ENCODE assay signal across 37 cellular contexts in the genomic region with DNA sequence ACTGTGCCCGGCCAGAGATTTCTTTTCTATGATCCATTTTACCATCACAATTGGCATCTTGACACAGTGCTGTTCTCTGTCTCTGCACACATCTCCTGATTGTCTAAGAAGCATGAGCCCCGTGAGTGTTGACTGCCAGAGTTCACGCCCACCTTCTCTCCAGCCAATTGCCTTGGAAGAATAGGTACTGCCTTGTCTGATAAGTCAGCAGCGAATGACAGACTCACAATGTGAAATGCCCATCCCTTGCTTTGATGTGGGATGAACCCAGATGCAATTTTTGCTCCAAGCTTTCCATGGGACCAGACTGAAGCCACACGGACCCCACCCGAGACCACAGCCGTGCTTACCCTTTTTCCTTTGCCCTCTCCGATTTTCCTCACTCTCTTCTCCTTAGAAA.
"Had no signal": no experiment of that assay in that cellular context is flagged by ENCODE, and none has a peak within 500 bp of the region (broad histone marks: within the 10 kb centered on the region; RNA-seq: fewer than 3 reads in every experiment).

No MANE protein-coding gene starts in this region.

- H3K4me3 Mint-ChIP-seq: activated CD4-positive, alpha-beta memory T cell treated with anti-CD3 and anti-CD28 coated beads for 36 hours; activated CD4-positive, alpha-beta T cell treated with anti-CD3 and anti-CD28 coated beads for 36 hours; activated CD4-positive, alpha-beta T cell treated with anti-CD3 and anti-CD28 coated beads, Interleukin-2, amount 10 ng/mL, durations not matched to agents 24 days and 14 days; activated CD8-positive, alpha-beta T cell treated with anti-CD3 and anti-CD28 coated beads for 36 hours; activated naive CD4-positive, alpha-beta T cell treated with anti-CD3 and anti-CD28 coated beads for 36 hours; activated naive CD8-positive, alpha-beta T cell treated with anti-CD3 and anti-CD28 coated beads for 36 hours; activated T-cell treated with anti-CD3 and anti-CD28 coated beads, Interleukin-2, amount 50 U/mL, for 4 hours; activated T-cell treated with anti-CD3 and anti-CD28 coated beads, Interleukin-2, amount 50 U/mL, for 72 hours; activated T-helper 1 cell treated with anti-CD3 and anti-CD28 coated beads, Interleukin-12 subunit alpha, Interleukin-12 subunit beta, Interleukin-2, Interleukin-4 antibody, amounts not matched to agents 30 ng/mL and 10 ng/mL and 1 ng/mL, durations not matched to agents 14 hours and 24 hours and 36 hours; activated T-helper 17 cell treated with anti-CD3 and anti-CD28 coated beads, Interleukin-2, amount 50 U/mL, for 72 hours; T-helper 1 cell treated with Interleukin-12 subunit alpha and Interleukin-12 subunit beta and Interleukin-4 antibody, amounts not matched to agents 30 μg/mL and 1 μg/mL, for 36 hours; T-helper 2 cell treated with Interferon-gamma antibody and Interleukin-4, amounts not matched to agents 5 μg/mL and 100 μg/mL, for 36 hours; WTC11 had no signal

- H3K27ac Mint-ChIP-seq: activated CD4-positive, alpha-beta memory T cell treated with anti-CD3 and anti-CD28 coated beads for 36 hours; activated CD4-positive, alpha-beta T cell treated with anti-CD3 and anti-CD28 coated beads for 36 hours; activated CD4-positive, alpha-beta T cell treated with anti-CD3 and anti-CD28 coated beads, Interleukin-2, amount 10 ng/mL, durations not matched to agents 24 days and 14 days; activated CD8-positive, alpha-beta T cell treated with anti-CD3 and anti-CD28 coated beads for 36 hours; activated naive CD4-positive, alpha-beta T cell treated with anti-CD3 and anti-CD28 coated beads for 36 hours; activated naive CD4-positive, alpha-beta T cell treated with anti-CD3 and anti-CD28 coated beads, Interleukin-2, amount 50 U/mL, for 72 hours; activated naive CD8-positive, alpha-beta T cell treated with anti-CD3 and anti-CD28 coated beads for 36 hours; activated T-cell treated with anti-CD3 and anti-CD28 coated beads, Interleukin-2, amount 50 U/mL, for 72 hours; activated T-helper 1 cell treated with anti-CD3 and anti-CD28 coated beads, Interleukin-12 subunit alpha, Interleukin-12 subunit beta, Interleukin-2, Interleukin-4 antibody, amounts not matched to agents 30 ng/mL and 10 ng/mL and 1 ng/mL, durations not matched to agents 14 hours and 24 hours and 36 hours; activated T-helper 17 cell treated with anti-CD3 and anti-CD28 coated beads, Interleukin-2, amount 50 U/mL, for 72 hours; T-helper 1 cell treated with Interleukin-12 subunit alpha and Interleukin-12 subunit beta and Interleukin-4 antibody, amounts not matched to agents 30 μg/mL and 1 μg/mL, for 36 hours; T-helper 2 cell treated with Interferon-gamma antibody and Interleukin-4, amounts not matched to agents 5 μg/mL and 100 μg/mL, for 36 hours; WTC11 had no signal

- H3K9me3 ChIP-seq: adrenal gland, body of pancreas, breast epithelium had no signal

- H3K4me1 ChIP-seq: adrenal gland, body of pancreas, breast epithelium had no signal

- H3K4me1 Mint-ChIP-seq: activated CD4-positive, alpha-beta T cell treated with anti-CD3 and anti-CD28 coated beads for 36 hours; activated CD4-positive, alpha-beta T cell treated with anti-CD3 and anti-CD28 coated beads, Interleukin-2, amount 10 ng/mL, durations not matched to agents 24 days and 14 days; activated naive CD8-positive, alpha-beta T cell treated with anti-CD3 and anti-CD28 coated beads for 36 hours; activated T-helper 17 cell treated with anti-CD3 and anti-CD28 coated beads, Interleukin-2, amount 50 U/mL, for 72 hours had no signal

- H3K4me3 ChIP-seq: adrenal gland, body of pancreas, breast epithelium had no signal

- DNase-seq: activated CD4-positive, alpha-beta memory T cell treated with anti-CD3 and anti-CD28 coated beads for 36 hours; activated CD4-positive, alpha-beta T cell treated with anti-CD3 and anti-CD28 coated beads for 1 hour; activated CD4-positive, alpha-beta T cell treated with anti-CD3 and anti-CD28 coated beads for 36 hours; activated CD4-positive, alpha-beta T cell treated with anti-CD3 and anti-CD28 coated beads, Interleukin-2, amount 10 ng/mL, durations not matched to agents 24 days and 14 days; activated CD4-positive, alpha-beta T cell treated with anti-CD3 and anti-CD28 coated beads, Interleukin-2, amount 50 U/mL, for 1 hour; activated CD4-positive, alpha-beta T cell treated with anti-CD3 and anti-CD28 coated beads, Interleukin-2, amount 50 U/mL, for 4 hours; activated CD4-positive, CD25-positive, alpha-beta regulatory T cell; activated CD8-positive, alpha-beta memory T cell treated with anti-CD3 and anti-CD28 coated beads, Interleukin-2, amount 50 U/mL, for 4 hours; activated CD8-positive, alpha-beta T cell treated with anti-CD3 and anti-CD28 coated beads for 36 hours; activated effector memory CD4-positive, alpha-beta T cell treated with anti-CD3 and anti-CD28 coated beads, Interleukin-2, amount 50 U/mL, for 16 hours; activated gamma-delta T cell treated with Interleukin-2 at 50 U/mL for 16 hours; activated naive CD4-positive, alpha-beta T cell; activated naive CD4-positive, alpha-beta T cell treated with anti-CD3 and anti-CD28 coated beads for 36 hours; activated naive CD4-positive, alpha-beta T cell treated with anti-CD3 and anti-CD28 coated beads, Interleukin-2, amount 50 U/mL, for 16 hours; activated naive CD8-positive, alpha-beta T cell treated with anti-CD3 and anti-CD28 coated beads for 36 hours; activated T-cell treated with anti-CD3 and anti-CD28 coated beads for 4 hours; activated T-cell treated with anti-CD3 and anti-CD28 coated beads, Interleukin-2, amount 50 U/mL, for 1 hour; activated T-cell treated with anti-CD3 and anti-CD28 coated beads, Interleukin-2, amount 50 U/mL, for 4 hours; activated T-cell treated with anti-CD3 and anti-CD28 coated beads, Interleukin-2, amount 50 U/mL, for 72 hours; amniotic stem cell; aorta; body of pancreas; brain microvascular endothelial cell; central memory CD4-positive, alpha-beta T cell; T-helper 2 cell; T-helper 9 cell; WERI-Rb-1 had no signal

- FAIRE-seq: astrocyte had no signal

- H3K9me3 Mint-ChIP-seq: activated CD4-positive, alpha-beta memory T cell treated with anti-CD3 and anti-CD28 coated beads for 36 hours; activated CD4-positive, alpha-beta T cell treated with anti-CD3 and anti-CD28 coated beads, Interleukin-2, amount 10 ng/mL, durations not matched to agents 24 days and 14 days; activated CD8-positive, alpha-beta T cell treated with anti-CD3 and anti-CD28 coated beads for 36 hours; activated naive CD4-positive, alpha-beta T cell treated with anti-CD3 and anti-CD28 coated beads for 36 hours; activated naive CD4-positive, alpha-beta T cell treated with anti-CD3 and anti-CD28 coated beads, Interleukin-2, amount 50 U/mL, for 72 hours; activated naive CD8-positive, alpha-beta T cell treated with anti-CD3 and anti-CD28 coated beads for 36 hours; activated T-cell treated with anti-CD3 and anti-CD28 coated beads, Interleukin-2, amount 50 U/mL, for 4 hours; activated T-cell treated with anti-CD3 and anti-CD28 coated beads, Interleukin-2, amount 50 U/mL, for 72 hours; activated T-helper 1 cell treated with anti-CD3 and anti-CD28 coated beads, Interleukin-12 subunit alpha, Interleukin-12 subunit beta, Interleukin-2, Interleukin-4 antibody, amounts not matched to agents 30 ng/mL and 10 ng/mL and 1 ng/mL, durations not matched to agents 14 hours and 24 hours and 36 hours; activated T-helper 17 cell treated with anti-CD3 and anti-CD28 coated beads, Interleukin-2, amount 50 U/mL, for 72 hours; T-helper 1 cell treated with Interleukin-12 subunit alpha and Interleukin-12 subunit beta and Interleukin-4 antibody, amounts not matched to agents 30 μg/mL and 1 μg/mL, for 36 hours; T-helper 2 cell treated with Interferon-gamma antibody and Interleukin-4, amounts not matched to agents 5 μg/mL and 100 μg/mL, for 36 hours; WTC11 had no signal

- H3K36me3 ChIP-seq: adrenal gland, brain microvascular endothelial cell, breast epithelium, WERI-Rb-1 had no signal

- H3K36me3 Mint-ChIP-seq: activated CD4-positive, alpha-beta memory T cell treated with anti-CD3 and anti-CD28 coated beads for 36 hours; activated naive CD4-positive, alpha-beta T cell treated with anti-CD3 and anti-CD28 coated beads, Interleukin-2, amount 50 U/mL, for 72 hours; activated naive CD8-positive, alpha-beta T cell treated with anti-CD3 and anti-CD28 coated beads for 36 hours; WTC11 had no signal

- H3K27me3 ChIP-seq: adrenal gland, body of pancreas, brain microvascular endothelial cell, breast epithelium had no signal

- ATAC-seq: activated CD4-positive, alpha-beta T cell treated with anti-CD3 and anti-CD28 coated beads for 36 hours; activated CD4-positive, CD25-positive, alpha-beta regulatory T cell treated with anti-CD3 and anti-CD28 coated beads, Interleukin-2, amount 50 U/mL, for 24 hours; activated CD8-positive, alpha-beta T cell treated with anti-CD3 and anti-CD28 coated beads for 36 hours; activated naive CD4-positive, alpha-beta T cell treated with anti-CD3 and anti-CD28 coated beads, Interleukin-2, amount 50 U/mL, for 72 hours; activated T-cell treated with anti-CD3 and anti-CD28 coated beads, Interleukin-2, amount 50 U/mL, for 4 hours; activated T-cell treated with anti-CD3 and anti-CD28 coated beads, Interleukin-2, amount 50 U/mL, for 72 hours; activated T-helper 17 cell treated with anti-CD3 and anti-CD28 coated beads, Interleukin-2, amount 50 U/mL, for 72 hours; body of pancreas had no signal

- H3K27ac ChIP-seq: adrenal gland, body of pancreas, brain microvascular endothelial cell, breast epithelium, WERI-Rb-1 had no signal
